Comparison of ENCODE assay signal across 20 cellular contexts in genomic region chr16:54512461-54512860, GRCh38.
"Had no signal": no experiment of that assay in that cellular context is flagged by ENCODE, and none has a peak within 500 bp of the region (broad histone marks: within the 10 kb centered on the region; RNA-seq: fewer than 3 reads in every experiment).

No MANE protein-coding gene starts in this region.

- H3K4me3 Mint-ChIP-seq: T-cell had no signal

- H3K4me2 ChIP-seq: SK-N-SH had no signal

- H3K4me1 Mint-ChIP-seq: T-cell had no signal

- H3K27ac ChIP-seq: RWPE1 had no signal

- H3K27ac Mint-ChIP-seq: T-cell had no signal

- H3K9ac ChIP-seq: SK-N-SH had no signal

- DNase-seq: IMR-90, Kasumi-1, KG1, MM.1S, NCI-H1092 treated with DMSO at 0.1 percent for 48 hours, NCI-H1436, NCI-H187, NCI-H2081, NCI-H2107, NCI-H2171, NCI-H226, NCI-H446, NCI-H510A treated with DMSO at 0.1 percent for 48 hours, NCI-H526, PC-3, SHP77, SK-N-SH, SW 1271, T-cell had no signal

- H3K9me3 ChIP-seq: SK-N-SH had no signal

- H3K36me3 Mint-ChIP-seq: T-cell had no signal
